Comparison of ENCODE assay signal across 8 cellular contexts in the genomic region with DNA sequence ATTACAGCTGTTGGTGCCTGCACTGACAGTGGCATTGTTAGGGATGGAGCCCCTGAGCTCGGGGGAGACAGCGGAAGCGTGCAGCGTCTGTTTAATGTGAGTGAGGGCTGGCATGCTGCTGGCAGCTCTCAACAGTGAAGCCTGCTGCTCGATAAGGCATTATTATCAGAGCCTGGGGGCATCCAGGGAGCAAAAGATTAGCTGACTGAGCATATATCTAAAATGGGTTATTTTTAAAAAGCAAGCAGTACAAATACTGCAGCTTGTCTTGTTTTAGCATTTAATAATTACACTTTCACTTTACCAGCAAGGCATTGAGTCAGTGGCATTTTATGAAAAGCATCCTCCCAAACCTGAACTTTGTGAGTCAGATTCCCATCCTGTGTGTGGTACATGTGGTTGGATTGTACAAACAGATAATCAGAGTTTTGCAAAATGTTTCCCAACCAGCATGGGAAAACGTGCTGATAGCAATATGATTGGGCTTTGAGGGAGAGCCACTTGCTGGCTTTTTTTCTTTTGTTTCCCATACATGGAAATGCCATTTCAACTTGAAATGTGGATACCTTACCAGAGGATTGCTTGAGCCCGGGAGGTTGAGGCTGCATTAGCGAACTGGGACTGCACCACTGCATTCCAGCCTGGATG.
DNase-seq lines count a peak whose midpoint lies in the region; ATAC-seq and TF ChIP-seq lines count a peak whose summit lies in the region.

No MANE protein-coding gene starts in this region.

- no peak overlapping the region for H3K56ac ChIP-seq in H9 (ENCODE audit: insufficient read length, low read depth, low read length)

- H3K4me3 Mint-ChIP-seq in H9 = no peak overlapping the region

- H4K91ac ChIP-seq in H9 (ENCODE audit: insufficient read length, low read depth, low read length) = no peak overlapping the region

- H3K27ac Mint-ChIP-seq in H9 = no peak overlapping the region

- H4K20me1 ChIP-seq in SU-DHL-6 (ENCODE audit: low read depth, low read length) (no peaks in the 10 kb centered on the region), H9 (ENCODE audit: control insufficient read depth, insufficient read depth, insufficient read length) (no peaks in the 10 kb centered on the region)

- no peaks in the 10 kb centered on the region for H3K27me3 ChIP-seq in AG04450 (ENCODE audit: control insufficient read depth, insufficient read depth, low read length)
- H3K27me3 ChIP-seq in SU-DHL-6 (ENCODE audit: low read length) = no peaks in the 10 kb centered on the region
- H3K27me3 ChIP-seq in dorsolateral prefrontal cortex = no peaks in the 10 kb centered on the region
- no peaks in the 10 kb centered on the region for H3K27me3 ChIP-seq in muscle layer of duodenum (ENCODE audit: low read depth, low read length)
- no peaks in the 10 kb centered on the region for H3K27me3 ChIP-seq in H9 (ENCODE audit: insufficient read depth, low read length)

- peak overlapping the region; percentile 63 for H3K4me3 ChIP-seq in AG04450 (ENCODE audit: low read depth, low read length)
- peak overlapping the region; percentile 3; the same call in 1 of the 2 replicates for H3K4me3 ChIP-seq in HEK293 (ENCODE audit: low read depth, low read length)
- H3K4me3 ChIP-seq in SU-DHL-6 (ENCODE audit: insufficient read depth, low read length, poor library complexity, severe bottlenecking) = peak overlapping the region; percentile 43
- H3K4me3 ChIP-seq in dorsolateral prefrontal cortex = peak overlapping the region; percentile 9 to 68 (median 48)
- peak overlapping the region; percentile 55 for H3K4me3 ChIP-seq in muscle layer of duodenum (ENCODE audit: low read depth in 1 of 2, low read length in 2 of 2)

- H3K27ac ChIP-seq in AG04450 (ENCODE audit: low read depth, low read length) = peak overlapping the region; percentile 96
- H3K27ac ChIP-seq in HEK293 (ENCODE audit: extremely low read depth, low read depth, low read length) = no peak overlapping the region; the same call in 1 of the 2 replicates
- H3K27ac ChIP-seq in SU-DHL-6 (ENCODE audit: low read depth, low read length) = peak overlapping the region; percentile 44
- H3K27ac ChIP-seq in dorsolateral prefrontal cortex = peak overlapping the region in 44 of 59 donors; percentile 0 to 78 (median 50)
- H3K27ac ChIP-seq in muscle layer of duodenum (ENCODE audit: low read length) = peak overlapping the region; percentile 25
- no peak overlapping the region for H3K27ac ChIP-seq in H9 (ENCODE audit: insufficient read length, low read depth, low read length)

- no CpG with 5 or more reads among the region's 8 CpGs for whole genome bisulfite sequencing in H9 (ENCODE audit: extremely low coverage, insufficient read length, low lambda C conversion rate)

- no peak overlapping the region for H2BK20ac ChIP-seq in H9 (ENCODE audit: low read depth, low read length, poor library complexity, severe bottlenecking)

- no peaks in the 10 kb centered on the region for H3K9me2 ChIP-seq in SU-DHL-6 (replicated peaks; ENCODE audit: insufficient read depth, low read length)

- CTCF ChIA-PET in AG04450 (lab: Charles Lee) = no interaction called here
- CTCF ChIA-PET in HEK293 (lab: Yijun Ruan, JAX) = interaction anchor here (0.8 to 1.5 kb wide), 3 partner anchors 11 to 366 kb away, joined by 4 to 5 read pairs (median 4); no protein-coding TSS in a partner anchor

- no peak for TF ChIP-seq CTCF in AG04450 (IDR thresholded peaks at IDR 0.05; ENCODE audit: low read depth, low read length)
- no peak for TF ChIP-seq CTCF in HEK293 (tag by site-specific recombination; IDR thresholded peaks at IDR 0.05)
- TF ChIP-seq CTCF in SU-DHL-6 (IDR thresholded peaks at IDR 0.05; ENCODE audit: insufficient read depth, low read length, poor library complexity, severe bottlenecking) = no peak
- no peak for TF ChIP-seq CTCF in dorsolateral prefrontal cortex (IDR thresholded peaks at IDR 0.05 in 54 of 56, conservative IDR thresholded peaks at IDR 0.05 in 2 of 56; ENCODE audit: low read depth in 1 of 56, partially characterized antibody in 56 of 56)
- TF ChIP-seq CTCF in H9 (conservative IDR thresholded peaks at IDR 0.05) = no peak

- no peak for TF ChIP-seq POLR2A in GM18505 (IDR thresholded peaks at IDR 0.05; ENCODE audit: borderline replicate concordance, extremely low read depth, insufficient read depth, insufficient read length)

- H3K9me3 ChIP-seq in AG04450 (ENCODE audit: control insufficient read depth, insufficient read depth, low read length) = peaks cover 2% of the 10 kb centered on the region; the same call in 1 of the 2 replicates
- no peaks in the 10 kb centered on the region for H3K9me3 ChIP-seq in HEK293 (ENCODE audit: control insufficient read depth, insufficient read depth, low read depth, low read length)
- no peaks in the 10 kb centered on the region for H3K9me3 ChIP-seq in SU-DHL-6 (ENCODE audit: insufficient read depth, low read length)
- no peaks in the 10 kb centered on the region for H3K9me3 ChIP-seq in muscle layer of duodenum (ENCODE audit: control insufficient read depth in 1 of 2, low read length in 2 of 2)
- H3K9me3 ChIP-seq in H9 (ENCODE audit: control insufficient read depth, low read depth, low read length) = no peaks in the 10 kb centered on the region

- peak overlapping the region; percentile 52 for H3K9ac ChIP-seq in SU-DHL-6 (ENCODE audit: low read length)
- no peak overlapping the region for H3K9ac ChIP-seq in H9 (ENCODE audit: extremely low read depth, insufficient read length, low read length)

- H3F3A ChIP-seq in SU-DHL-6 (ENCODE audit: insufficient read depth) = peaks cover 23% of the 10 kb centered on the region

- intact Hi-C loops in dorsolateral prefrontal cortex (cut with DNase I) = no loop called here
- intact Hi-C loops in left colon (cut with DNase I, micrococcal nuclease) = loop anchor here in 1 of 2 donors (10.0 kb wide), 1 partner anchor 233 kb away; no protein-coding TSS in a partner anchor

- H2BK120ac ChIP-seq in H9 (ENCODE audit: low read depth, low read length, poor library complexity, severe bottlenecking) = no peak overlapping the region

- peak overlapping the region; percentile 37 for H2AFZ ChIP-seq in SU-DHL-6 (ENCODE audit: low read depth, low read length, severe bottlenecking)
- H2AFZ ChIP-seq in H9 (ENCODE audit: low read length) = no peak overlapping the region

- no peak for ATAC-seq in left colon
- no peak for ATAC-seq in GM18505 (IDR thresholded peaks at IDR 0.05; ENCODE audit: unreplicated experiment)

- H3K14ac ChIP-seq in H9 (ENCODE audit: insufficient read depth, low read length) = no peak overlapping the region

- no peak overlapping the region for H3K18ac ChIP-seq in H9 (ENCODE audit: insufficient read length, low read depth, low read length)

- no peak overlapping the region for H2BK5ac ChIP-seq in H9 (ENCODE audit: insufficient read length, low read length)

- peak overlapping the region; percentile 85 for H3K4me2 ChIP-seq in SU-DHL-6 (ENCODE audit: low read depth, low read length, poor library complexity, severe bottlenecking)
- H3K4me2 ChIP-seq in H9 (ENCODE audit: insufficient read depth, insufficient read length, low read length) = no peak overlapping the region

- no peaks in the 10 kb centered on the region for H3K79me1 ChIP-seq in H9 (ENCODE audit: insufficient read depth, low read depth, low read length, poor library complexity, severe bottlenecking)

- no peaks in the 10 kb centered on the region for H3K36me3 Mint-ChIP-seq in H9 (ENCODE audit: insufficient read depth in 1 of 3, low read depth in 3 of 3)

- DNase-seq in AG04450 (ENCODE audit: low read depth, low spot score) (peak; percentile 95), dorsolateral prefrontal cortex (no peak), H9 (no peak), left colon (no peak)

- H3K4me1 Mint-ChIP-seq in H9 = peaks cover 48 to 51% of the 10 kb centered on the region in 2 experiments

- POLR2A ChIA-PET in AG04450 (lab: Yijun Ruan, JAX) (interaction anchor here (1.2 to 1.6 kb wide), 2 partner anchors 48 to 91 kb away, joined by 4 read pairs; no protein-coding TSS in a partner anchor), HEK293 (lab: Yijun Ruan, JAX) (no interaction called here)

- no peak overlapping the region for H2BK12ac ChIP-seq in H9 (ENCODE audit: insufficient read length, low read depth, low read length)

- no peaks in the 10 kb centered on the region for H3K79me2 ChIP-seq in SU-DHL-6 (ENCODE audit: insufficient read depth, low read length)
- no peaks in the 10 kb centered on the region for H3K79me2 ChIP-seq in H9 (ENCODE audit: insufficient read depth, low read length)

- peaks cover 22% of the 10 kb centered on the region for H3K4me1 ChIP-seq in HEK293 (ENCODE audit: control insufficient read depth, insufficient read depth, low read length)
- peaks cover 11 to 24% of the 10 kb centered on the region in 2 donors for H3K4me1 ChIP-seq in muscle layer of duodenum (ENCODE audit: control insufficient read depth in 1 of 2, insufficient read depth in 2 of 2, low read length in 2 of 2)
- H3K4me1 ChIP-seq in H9 (ENCODE audit: insufficient read depth, low read length) = peaks cover 9% of the 10 kb centered on the region; the same call in 1 of the 2 replicates

- H3T11ph ChIP-seq in H9 (ENCODE audit: low read length) = no peak overlapping the region

- peaks cover 2% of the 10 kb centered on the region for H3K23me2 ChIP-seq in H9 (ENCODE audit: insufficient read length, low read depth, low read length, poor library complexity, severe bottlenecking)

- no peaks in the 10 kb centered on the region for H3K36me3 ChIP-seq in HEK293 (ENCODE audit: control insufficient read depth in 2 of 2, insufficient read depth in 1 of 2, low read length in 2 of 2)
- no peaks in the 10 kb centered on the region for H3K36me3 ChIP-seq in SU-DHL-6 (ENCODE audit: low read length)
- H3K36me3 ChIP-seq in muscle layer of duodenum (ENCODE audit: control insufficient read depth in 1 of 2, insufficient read depth in 2 of 2, low read length in 2 of 2) = peaks cover 0 to 3% of the 10 kb centered on the region in 2 donors

- no peak overlapping the region for H2BK15ac ChIP-seq in H9 (ENCODE audit: low read depth, low read length)

- H3K4ac ChIP-seq in H9 (ENCODE audit: low read depth, low read length) = no peak overlapping the region

- H3K23ac ChIP-seq in H9 (ENCODE audit: insufficient read length, low read depth, low read length) = no peak overlapping the region

- H3K9me3 Mint-ChIP-seq in H9 = no peaks in the 10 kb centered on the region; a peak in 1 of 5 replicates

- no peak overlapping the region for H4K8ac ChIP-seq in H9 (replicated peaks; ENCODE audit: insufficient read length, low read depth, low read length)

- H4K5ac ChIP-seq in H9 (ENCODE audit: insufficient read length, low read depth, low read length) = no peak overlapping the region

- H2AK5ac ChIP-seq in H9 (ENCODE audit: insufficient read length, low read length) = no peak overlapping the region

- H3K27me3 Mint-ChIP-seq in H9 (ENCODE audit: low read depth) = no peaks in the 10 kb centered on the region; the same call in 1 of the 2 replicates

Comparison
In these comparisons a context has a peak if more than half of its experiments do, and no peak if none do; other contexts are left out.
1. H3K27ac ChIP-seq: peak in AG04450 (single experiment), SU-DHL-6 (single experiment), dorsolateral prefrontal cortex (44 of 59) and muscle layer of duodenum (single experiment); none in HEK293 (single experiment) and H9 (single experiment).
2. H3K4me3 ChIP-seq: peak in every context shown above with its lines; median percentile 63 in AG04450; 55 in muscle layer of duodenum; 48 in dorsolateral prefrontal cortex; 43 in SU-DHL-6; 3 in HEK293.